Comparison of ENCODE assay signal across 8 cellular contexts in genomic region chr2:67067656-67068055, GRCh38.
"Had no signal": no experiment of that assay in that cellular context is flagged by ENCODE, and none has a peak within 500 bp of the region (broad histone marks: within the 10 kb centered on the region; RNA-seq: fewer than 3 reads in every experiment).

No MANE protein-coding gene starts in this region.

- DNase-seq: GDM1, GF-D8 had no signal

- ATAC-seq: GM12878 had no signal

- FAIRE-seq: G401.6, GM12878, GM12891, GM12892, GM18507, GM19239 had no signal

- H3K4me3 ChIP-seq: GM12878 had no signal
